ENCODE assay signal across 8 cellular contexts in genomic region chr1:25744140-25744581, GRCh38. TPM values are rescaled to one million over a fixed set of nuclear protein-coding genes. Genes with fewer than 3 reads are reported as not detected.
DNase-seq lines count a peak whose midpoint lies in the region; ATAC-seq lines count a peak whose summit lies in the region.

No MANE protein-coding gene starts in this region.

- H3K27me3 ChIP-seq in NT2/D1 (ENCODE audit: insufficient read depth, insufficient read length) (no peaks in the 10 kb centered on the region), esophagus (ENCODE audit: control insufficient read depth in 1 of 2, insufficient read depth in 2 of 2, low read length in 2 of 2) (no peaks in the 10 kb centered on the region), muscle layer of duodenum (ENCODE audit: low read depth, low read length) (no peaks in the 10 kb centered on the region)

- H3K36me3 ChIP-seq in NT2/D1 (ENCODE audit: insufficient read depth, insufficient read length, low read length): no peaks in the 10 kb centered on the region
- H3K36me3 ChIP-seq in esophagus (ENCODE audit: control insufficient read depth in 2 of 2, insufficient read depth in 2 of 2, low read length in 1 of 2): no peaks in the 10 kb centered on the region
- peaks cover 0 to under 1% of the 10 kb centered on the region in 2 donors for H3K36me3 ChIP-seq in muscle layer of duodenum (ENCODE audit: control insufficient read depth in 1 of 2, insufficient read depth in 2 of 2, low read length in 2 of 2)

- H3K4me3 ChIP-seq in NT2/D1 (ENCODE audit: insufficient read length, low read depth) (no peak overlapping the region), esophagus (ENCODE audit: low read depth in 1 of 2, low read length in 2 of 2) (no peak overlapping the region), muscle layer of duodenum (ENCODE audit: low read depth in 1 of 2, low read length in 2 of 2) (no peak overlapping the region)

- DNase-seq in GF-D8 (lab: John Stamatoyannopoulos, UW) (peak; percentile 7), NT2/D1 (ENCODE audit: low read depth, low spot score) (peak; percentile 67), inferior parietal cortex (ENCODE audit: extremely low spot score) (no peak), ecto neural progenitor cell (ENCODE audit: low spot score) (no peak)

- no peak for ATAC-seq in GM18520 (IDR thresholded peaks at IDR 0.05; ENCODE audit: unreplicated experiment)
- ATAC-seq in GM18868 (IDR thresholded peaks at IDR 0.05; ENCODE audit: unreplicated experiment): no peak

- peak overlapping the region; percentile 14 for H3K9ac ChIP-seq in NT2/D1 (ENCODE audit: insufficient read length, low read depth)

- H3K9me3 ChIP-seq in NT2/D1 (ENCODE audit: insufficient read depth, low read length) (no peaks in the 10 kb centered on the region), esophagus (ENCODE audit: control insufficient read depth in 2 of 2, insufficient read depth in 1 of 2, low read depth in 1 of 2, low read length in 1 of 2) (no peaks in the 10 kb centered on the region), muscle layer of duodenum (ENCODE audit: control insufficient read depth in 1 of 2, low read length in 2 of 2) (no peaks in the 10 kb centered on the region)

- H3K27ac ChIP-seq in esophagus (ENCODE audit: low read depth in 2 of 2, low read length in 1 of 2) (peak overlapping the region; percentile 72 to 88), muscle layer of duodenum (ENCODE audit: low read length) (peak overlapping the region; percentile 79)

- WGBS in esophagus, 2 donors: 24 to 33% methylated on average over 8 of the region's 8 CpGs

- peaks cover 42% of the 10 kb centered on the region for H3K4me1 ChIP-seq in NT2/D1 (ENCODE audit: insufficient read depth, insufficient read length)
- peaks cover 12 to 25% of the 10 kb centered on the region in 2 donors for H3K4me1 ChIP-seq in esophagus (ENCODE audit: control insufficient read depth in 2 of 2, insufficient read depth in 2 of 2, low read length in 1 of 2)
- H3K4me1 ChIP-seq in muscle layer of duodenum (ENCODE audit: control insufficient read depth in 1 of 2, insufficient read depth in 2 of 2, low read length in 2 of 2): peaks cover 16 to 30% of the 10 kb centered on the region in 2 donors

RNA-seq across cellular contexts. Expression of gene SELENON, which starts 55.8 kb away (rescaled TPM):
- polyA plus RNA-seq in esophagus: 10 to 100 TPM; 19.2 to 21.4 TPM

Comparison
In these comparisons a context has a peak if more than half of its experiments do, and no peak if none do; other contexts are left out.
1. DNase-seq: peak in GF-D8 (single experiment) and NT2/D1 (single experiment); none in inferior parietal cortex (single experiment) and ecto neural progenitor cell (single experiment).